ENCODE assay signal across 9 cellular contexts in genomic region chr19:35346193-35347052, GRCh38. TPM values are rescaled to one million over a fixed set of nuclear protein-coding genes. Genes with fewer than 3 reads are reported as not detected.
DNase-seq lines count a peak whose midpoint lies in the region; ATAC-seq, FAIRE-seq and TF ChIP-seq lines count a peak whose summit lies in the region.
"Had no signal": no experiment of that assay in that cellular context is flagged by ENCODE, and none has a peak within 500 bp of the region (broad histone marks: within the 10 kb centered on the region; RNA-seq: fewer than 3 reads in every experiment).

No MANE protein-coding gene starts in this region.

- H3K36me3 Mint-ChIP-seq in stimulated activated effector memory CD8-positive, alpha-beta T cell treated with anti-CD3 and anti-CD28 coated beads, Interleukin-12 subunit alpha, Interleukin-12 subunit beta, amount 100 ng/mL, for 72 hours: peaks cover 28% of the 10 kb centered on the region
- no peaks in the 10 kb centered on the region for H3K36me3 Mint-ChIP-seq in WTC11

- H3K27ac Mint-ChIP-seq in stimulated activated effector memory CD8-positive, alpha-beta T cell treated with anti-CD3 and anti-CD28 coated beads, Interleukin-12 subunit alpha, Interleukin-12 subunit beta, amount 100 ng/mL, for 72 hours: peak overlapping the region; percentile 94
- H3K27ac Mint-ChIP-seq in WTC11: no peak overlapping the region

- peak; percentile 35 for ATAC-seq in HG02759 (IDR thresholded peaks at IDR 0.05; ENCODE audit: unreplicated experiment)
- no peak for ATAC-seq in left lobe of liver
- ATAC-seq in stimulated activated effector memory CD8-positive, alpha-beta T cell treated with anti-CD3 and anti-CD28 coated beads, Interleukin-12 subunit alpha, Interleukin-12 subunit beta, amount 100 ng/mL, for 72 hours: peak; percentile 66
- ATAC-seq in GM19023 (IDR thresholded peaks at IDR 0.05; ENCODE audit: unreplicated experiment): no peak
- ATAC-seq in WTC11: no peak

- peak overlapping the region; percentile 72 for H3K4me3 Mint-ChIP-seq in stimulated activated effector memory CD8-positive, alpha-beta T cell treated with anti-CD3 and anti-CD28 coated beads, Interleukin-12 subunit alpha, Interleukin-12 subunit beta, amount 100 ng/mL, for 72 hours
- H3K4me3 Mint-ChIP-seq in WTC11: no peak overlapping the region

- no peak for TF ChIP-seq CTCF in WTC11 (IDR thresholded peaks at IDR 0.05)

- CTCF ChIA-PET in WTC11 (lab: Charles Lee): interaction anchor here (0.9 to 2.2 kb wide), 2 partner anchors 149 to 164 kb away, joined by 3 to 6 read pairs; no protein-coding TSS in a partner anchor

- H3K4me1 Mint-ChIP-seq in stimulated activated effector memory CD8-positive, alpha-beta T cell treated with anti-CD3 and anti-CD28 coated beads, Interleukin-12 subunit alpha, Interleukin-12 subunit beta, amount 100 ng/mL, for 72 hours: peaks cover 37% of the 10 kb centered on the region
- 0 out of 2 replicates have a peak, but pooled peaks cover 5% of the 10 kb centered on the region for H3K4me1 Mint-ChIP-seq in WTC11

- no peak for FAIRE-seq in frontal cortex (lab: Jason Lieb, UNC)

- no peaks in the 10 kb centered on the region for H3K27me3 Mint-ChIP-seq in WTC11 (ENCODE audit: low read depth)

- DNase-seq in activated CD8-positive, alpha-beta memory T cell treated with anti-CD3 and anti-CD28 coated beads for 1 hour (ENCODE audit: extremely low read depth in 1 of 2, low read depth in 1 of 2): peak; percentile 33 to 56
- peak; percentile 45 for DNase-seq in left lobe of liver (ENCODE audit: low spot score)
- peak in 1 of 2 donors; percentile 71 for DNase-seq in stimulated activated effector memory CD8-positive, alpha-beta T cell treated with anti-CD3 and anti-CD28 coated beads, Interleukin-12 subunit alpha, Interleukin-12 subunit beta, amount 100 ng/mL, for 72 hours (ENCODE audit: low spot score in 2 of 2)
- DNase-seq in frontal cortex (ENCODE audit: low spot score in 2 of 2): no peak
- DNase-seq in Ammon's horn (ENCODE audit: low spot score): no peak
- DNase-seq in WTC11 (ENCODE audit: low spot score): no peak

- POLR2A ChIA-PET in WTC11 (lab: Charles Lee): no interaction called here

- no peaks in the 10 kb centered on the region for H3K9me3 Mint-ChIP-seq in stimulated activated effector memory CD8-positive, alpha-beta T cell treated with anti-CD3 and anti-CD28 coated beads, Interleukin-12 subunit alpha, Interleukin-12 subunit beta, amount 100 ng/mL, for 72 hours
- H3K9me3 Mint-ChIP-seq in WTC11: no peaks in the 10 kb centered on the region

TF ChIP-seq in WTC11, 78 proteins besides CTCF, POLR2A, EP300 and RAD21:
- TF ChIP-seq ZNF512 (CRISPR knock-in tag; IDR thresholded peaks at IDR 0.05; ENCODE audit: borderline replicate concordance) (no peak), CREB1 (CRISPR knock-in tag; IDR thresholded peaks at IDR 0.05) (no peak), RELA (CRISPR knock-in tag; IDR thresholded peaks at IDR 0.05; ENCODE audit: borderline replicate concordance) (no peak), IRF2 (CRISPR knock-in tag; IDR thresholded peaks at IDR 0.05; ENCODE audit: borderline replicate concordance, low read depth) (no peak), FOXK1 (CRISPR knock-in tag; IDR thresholded peaks at IDR 0.05) (no peak), ZNF219 (CRISPR knock-in tag; IDR thresholded peaks at IDR 0.05; ENCODE audit: borderline replicate concordance) (no peak), ZNF671 (CRISPR knock-in tag; IDR thresholded peaks at IDR 0.05) (no peak), MLX (CRISPR knock-in tag; IDR thresholded peaks at IDR 0.05) (no peak), SOX15 (CRISPR knock-in tag; IDR thresholded peaks at IDR 0.05) (no peak), ZBTB21 (CRISPR knock-in tag; IDR thresholded peaks at IDR 0.05; ENCODE audit: borderline replicate concordance) (no peak), TCF7 (CRISPR knock-in tag; IDR thresholded peaks at IDR 0.05; ENCODE audit: low read depth) (no peak)

RNA-seq across cellular contexts. Expression of gene FFAR1, which starts 1.3 kb away (rescaled TPM):
- total RNA-seq in left lobe of liver (not detected), frontal cortex (not detected), WTC11 (2021) (0.07 TPM in 1 of 3 replicates, not detected in the others)
- total RNA-seq: lower leg skin had no signal

RNA-seq across cellular contexts. Expression of gene FFAR3, which starts 11.8 kb away (rescaled TPM):
- not detected for total RNA-seq in left lobe of liver
- total RNA-seq in frontal cortex: not detected
- total RNA-seq in WTC11 (2021): not detected in 3 replicates
- total RNA-seq: lower leg skin had no signal

RNA-seq across cellular contexts. Expression of gene CD22, which starts 17.4 kb away (rescaled TPM):
- total RNA-seq in left lobe of liver: 1.2 TPM
- not detected for total RNA-seq in frontal cortex
- 0.28 to 1.1 TPM (median 0.55 TPM) in 3 replicates for total RNA-seq in WTC11 (2021)

RNA-seq across cellular contexts. Expression of gene GPR42, which starts 24.4 kb away (rescaled TPM):
- total RNA-seq in left lobe of liver: not detected
- total RNA-seq in frontal cortex: not detected
- total RNA-seq in WTC11 (2021): not detected in 3 replicates
- total RNA-seq: lower leg skin had no signal

RNA-seq across cellular contexts. Expression of gene MAG, which starts 54.5 kb away (rescaled TPM):
- 0.81 TPM for total RNA-seq in left lobe of liver
- total RNA-seq in frontal cortex: not detected
- 0.23 to 0.53 TPM (median 0.46 TPM) in 3 replicates for total RNA-seq in WTC11 (2021)

Comparison
In these comparisons a context has a peak if more than half of its experiments do, and no peak if none do; other contexts are left out.
1. ATAC-seq: peak in HG02759 (single experiment) and stimulated activated effector memory CD8-positive, alpha-beta T cell treated with anti-CD3 and anti-CD28 coated beads, Interleukin-12 subunit alpha, Interleukin-12 subunit beta, amount 100 ng/mL, for 72 hours (single experiment); none in left lobe of liver (single experiment), GM19023 (single experiment) and WTC11 (single experiment).
2. DNase-seq: peak in activated CD8-positive, alpha-beta memory T cell treated with anti-CD3 and anti-CD28 coated beads for 1 hour (2 of 2) and left lobe of liver (single experiment); none in frontal cortex (0 of 2), Ammon's horn (single experiment) and WTC11 (single experiment).